Comparison of ENCODE assay signal across 15 cellular contexts in genomic region chr2:72562451-72563153, GRCh38.
A peak's percentile ranks its signal among the peaks of the same experiment; 100 is the strongest.
DNase-seq lines count a peak whose midpoint lies in the region; ATAC-seq, FAIRE-seq and TF ChIP-seq lines count a peak whose summit lies in the region.
"Had no signal": no experiment of that assay in that cellular context is flagged by ENCODE, and none has a peak within 500 bp of the region (broad histone marks: within the 10 kb centered on the region; RNA-seq: fewer than 3 reads in every experiment).

No MANE protein-coding gene starts in this region.

- H3K18ac ChIP-seq in mesenchymal stem cell (ENCODE audit: low read depth in 1 of 2, low read length in 2 of 2), result no peak overlapping the region

- no peak overlapping the region for H3K14ac ChIP-seq in mesenchymal stem cell (ENCODE audit: low read length in 2 of 2)

- H2AK5ac ChIP-seq in mesenchymal stem cell (ENCODE audit: low read length, severe bottlenecking), result no peak overlapping the region

- H3K27me3 ChIP-seq in brain microvascular endothelial cell (replicated peaks) (no peaks in the 10 kb centered on the region), mesenchymal stem cell (ENCODE audit: control insufficient read depth in 1 of 2, insufficient read depth in 1 of 2, low read length in 2 of 2) (no peaks in the 10 kb centered on the region)
- H3K27me3 ChIP-seq: ovary, suprapubic skin had no signal

- no peak overlapping the region for H2BK12ac ChIP-seq in mesenchymal stem cell (ENCODE audit: low read length in 2 of 2)

- H3K9ac ChIP-seq in mesenchymal stem cell (ENCODE audit: low read length), result peak overlapping the region; percentile 14

- H3K4me2 ChIP-seq in A549 (peak overlapping the region; percentile 59), mesenchymal stem cell (ENCODE audit: low read length, poor library complexity, severe bottlenecking) (no peak overlapping the region)

- no peak for TF ChIP-seq EP300 in A549 (IDR thresholded peaks at IDR 0.05)

- no peak overlapping the region for H4K8ac ChIP-seq in mesenchymal stem cell (ENCODE audit: low read length)

- no peaks in the 10 kb centered on the region for H3K27me3 Mint-ChIP-seq in activated T-cell treated with anti-CD3 and anti-CD28 coated beads, Interleukin-2, amount 50 U/mL, for 4 hours (ENCODE audit: low read depth)

- peaks cover 37% of the 10 kb centered on the region for H3K4me1 ChIP-seq in A549
- no peaks in the 10 kb centered on the region for H3K4me1 ChIP-seq in mesenchymal stem cell (ENCODE audit: control insufficient read depth, insufficient read depth, low read depth, low read length)

- H2BK15ac ChIP-seq in mesenchymal stem cell (ENCODE audit: low read depth, poor library complexity, severe bottlenecking), result no peak overlapping the region

- 38% methylated on average over 4 of the region's 4 CpGs for WGBS in A549 (ENCODE audit: missing lambda C conversion rate)
- 0% methylated on average over 1 of the region's 4 CpGs for WGBS in mesenchymal stem cell

- no peak for TF ChIP-seq POLR2A in A549 (IDR thresholded peaks at IDR 0.05; ENCODE audit: low read length)

- in situ Hi-C loops in brain microvascular endothelial cell (cut with HindIII; ENCODE audit: low pct_ligation_motif_present, low sequenced_read_pairs), result no loop called here

- ATAC-seq in A549, result peak; percentile 19 to 55; a peak in 3 of 6 replicates
- ATAC-seq in GM18519 (IDR thresholded peaks at IDR 0.05; ENCODE audit: low FRiP score, unreplicated experiment), result no peak
- no peak for ATAC-seq in GM18870 (IDR thresholded peaks at IDR 0.05; ENCODE audit: unreplicated experiment)
- ATAC-seq in activated T-cell treated with anti-CD3 and anti-CD28 coated beads, Interleukin-2, amount 50 U/mL, for 4 hours, result no peak

- H3K36me3 ChIP-seq in brain microvascular endothelial cell (replicated peaks) (no peaks in the 10 kb centered on the region), mesenchymal stem cell (ENCODE audit: control insufficient read depth in 1 of 2, insufficient read depth in 2 of 2, low read depth in 1 of 2, low read length in 2 of 2) (no peaks in the 10 kb centered on the region)
- H3K36me3 ChIP-seq: ovary had no signal

- H3K27ac ChIP-seq in A549 (peak overlapping the region in 1 of 2 experiments; percentile 52; a peak in 3 of 6 replicates), brain microvascular endothelial cell (peak overlapping the region; percentile 84), mesenchymal stem cell (ENCODE audit: low read length, poor library complexity, severe bottlenecking) (peak overlapping the region; percentile 66)
- H3K27ac ChIP-seq: suprapubic skin had no signal

- H3K36me3 Mint-ChIP-seq in activated T-cell treated with anti-CD3 and anti-CD28 coated beads, Interleukin-2, amount 50 U/mL, for 4 hours (ENCODE audit: insufficient read depth), result peaks cover 14% of the 10 kb centered on the region

- no peak for TF ChIP-seq RAD21 in A549 (conservative IDR thresholded peaks at IDR 0.05 in 1 of 2, IDR thresholded peaks at IDR 0.05 in 1 of 2)

- no peaks in the 10 kb centered on the region for H3K9me3 Mint-ChIP-seq in activated T-cell treated with anti-CD3 and anti-CD28 coated beads, Interleukin-2, amount 50 U/mL, for 4 hours

- H3K9me3 ChIP-seq in A549, result no peaks in the 10 kb centered on the region
- H3K9me3 ChIP-seq in mesenchymal stem cell (ENCODE audit: control insufficient read depth, low read length), result no peaks in the 10 kb centered on the region
- H3K9me3 ChIP-seq: ovary, suprapubic skin had no signal

- no peak overlapping the region for H2AFZ ChIP-seq in mesenchymal stem cell (ENCODE audit: low read depth, low read length)

- no peak overlapping the region for H3K4me3 ChIP-seq in A549
- H3K4me3 ChIP-seq in brain microvascular endothelial cell (ENCODE audit: low read depth, low read length), result no peak overlapping the region
- H3K4me3 ChIP-seq in mesenchymal stem cell (ENCODE audit: insufficient read depth in 1 of 2, low read depth in 1 of 2, low read length in 2 of 2), result no peak overlapping the region
- H3K4me3 ChIP-seq: ovary, suprapubic skin had no signal

- H3K4me1 Mint-ChIP-seq in activated T-cell treated with anti-CD3 and anti-CD28 coated beads, Interleukin-2, amount 50 U/mL, for 4 hours (ENCODE audit: low read depth), result peaks cover 10% of the 10 kb centered on the region

- peak; percentile 51 for FAIRE-seq in A549 (lab: Jason Lieb, UNC)
- FAIRE-seq: RCC 7860 had no signal

- no peak for TF ChIP-seq CTCF in A549 (IDR thresholded peaks at IDR 0.05)
- TF ChIP-seq CTCF in brain microvascular endothelial cell (IDR thresholded peaks at IDR 0.05; ENCODE audit: low read depth, low read length, missing control alignments), result no peak

- DNase-seq in A549 (ENCODE audit: low read depth in 1 of 2, low spot score in 1 of 2) (no peak), LHCN-M2 (ENCODE audit: low read depth) (peak; percentile 22), brain microvascular endothelial cell (no peak), mesenchymal stem cell (peak; percentile 39), NCI-H2227 treated with DMSO at 0.1 percent for 48 hours (lab: John Stamatoyannopoulos, UW) (no peak)
- DNase-seq in activated T-cell treated with anti-CD3 and anti-CD28 coated beads, Interleukin-2, amount 50 U/mL, for 4 hours, result no peak
- DNase-seq: activated CD4-positive, alpha-beta T cell treated with anti-CD3 and anti-CD28 coated beads, Interleukin-2, amount 50 U/mL, for 48 hours; activated effector memory CD4-positive, alpha-beta T cell treated with anti-CD3 and anti-CD28 coated beads, Interleukin-2, amount 50 U/mL, for 16 hours; NCI-H1092 treated with DMSO at 0.1 percent for 48 hours; ovary; stimulated activated CD4-positive, alpha-beta T cell treated with anti-CD3 and anti-CD28 coated beads, Interleukin-15, amount 100 ng/mL, for 24 hours had no signal

- H4K91ac ChIP-seq in mesenchymal stem cell (ENCODE audit: low read length), result no peak overlapping the region

- H3K79me1 ChIP-seq in mesenchymal stem cell (replicated peaks; ENCODE audit: low read length, poor library complexity, severe bottlenecking), result no peaks in the 10 kb centered on the region

- POLR2A ChIA-PET in A549 (lab: Yijun Ruan, JAX), result no interaction called here

- H2BK120ac ChIP-seq in mesenchymal stem cell (ENCODE audit: low read depth, low read length), result no peak overlapping the region

- H3K4me3 Mint-ChIP-seq in activated T-cell treated with anti-CD3 and anti-CD28 coated beads, Interleukin-2, amount 50 U/mL, for 4 hours, result no peak overlapping the region

- no peak overlapping the region for H3K4ac ChIP-seq in mesenchymal stem cell (ENCODE audit: low read depth in 1 of 2, low read length in 2 of 2)

- H3K23ac ChIP-seq in mesenchymal stem cell (ENCODE audit: low read length in 2 of 2), result no peak overlapping the region

- H2BK5ac ChIP-seq in mesenchymal stem cell (ENCODE audit: low read depth, low read length, poor library complexity, severe bottlenecking), result no peak overlapping the region

- CTCF ChIA-PET in A549 (lab: Yijun Ruan, JAX), result interaction anchor here (1.0 to 1.4 kb wide), 5 partner anchors 9 to 764 kb away, joined by 3 to 5 read pairs (median 3); no protein-coding TSS in a partner anchor

TF ChIP-seq in A549, 52 proteins besides CTCF, POLR2A, EP300 and RAD21 (continues in another document):
- TF ChIP-seq RFX5 (IDR thresholded peaks at IDR 0.05), result no peak
- no peak for TF ChIP-seq MYC (IDR thresholded peaks at IDR 0.05; ENCODE audit: borderline replicate concordance, low read length)
- TF ChIP-seq ZFP36 (IDR thresholded peaks at IDR 0.05; ENCODE audit: borderline replicate concordance, partially characterized antibody), result no peak
- no peak for TF ChIP-seq HDAC2 (IDR thresholded peaks at IDR 0.05)
- no peak for TF ChIP-seq EHF (CRISPR knock-in tag; IDR thresholded peaks at IDR 0.05)
- TF ChIP-seq USF2 (IDR thresholded peaks at IDR 0.05), result no peak
- no peak for TF ChIP-seq RCOR1 (IDR thresholded peaks at IDR 0.05; ENCODE audit: low read depth, low read length)
- no peak for TF ChIP-seq BCL3 (IDR thresholded peaks at IDR 0.05)
- peak; percentile 76; the same call in 1 of the 2 replicates for TF ChIP-seq GATA3 (IDR thresholded peaks at IDR 0.05; ENCODE audit: borderline replicate concordance)
- TF ChIP-seq HES2 (IDR thresholded peaks at IDR 0.05), result no peak
- no peak for TF ChIP-seq EHMT2 (IDR thresholded peaks at IDR 0.05; ENCODE audit: low read depth)
- no peak for TF ChIP-seq POLR2AphosphoS2 (conservative IDR thresholded peaks at IDR 0.05; ENCODE audit: low read length)
- TF ChIP-seq HMGXB4 (CRISPR knock-in tag; IDR thresholded peaks at IDR 0.05; ENCODE audit: borderline replicate concordance), result no peak

Comparison
In these comparisons a context has a peak if more than half of its experiments do, and no peak if none do; other contexts are left out.
1. ATAC-seq: peak in A549 (2 of 2); none in GM18519 (single experiment), GM18870 (single experiment) and activated T-cell treated with anti-CD3 and anti-CD28 coated beads, Interleukin-2, amount 50 U/mL, for 4 hours (0 of 2).
2. DNase-seq: peak in LHCN-M2 (single experiment) and mesenchymal stem cell (single experiment); none in A549 (0 of 2), brain microvascular endothelial cell (single experiment), NCI-H2227 treated with DMSO at 0.1 percent for 48 hours (single experiment) and activated T-cell treated with anti-CD3 and anti-CD28 coated beads, Interleukin-2, amount 50 U/mL, for 4 hours (single experiment).